In the genomic region with DNA sequence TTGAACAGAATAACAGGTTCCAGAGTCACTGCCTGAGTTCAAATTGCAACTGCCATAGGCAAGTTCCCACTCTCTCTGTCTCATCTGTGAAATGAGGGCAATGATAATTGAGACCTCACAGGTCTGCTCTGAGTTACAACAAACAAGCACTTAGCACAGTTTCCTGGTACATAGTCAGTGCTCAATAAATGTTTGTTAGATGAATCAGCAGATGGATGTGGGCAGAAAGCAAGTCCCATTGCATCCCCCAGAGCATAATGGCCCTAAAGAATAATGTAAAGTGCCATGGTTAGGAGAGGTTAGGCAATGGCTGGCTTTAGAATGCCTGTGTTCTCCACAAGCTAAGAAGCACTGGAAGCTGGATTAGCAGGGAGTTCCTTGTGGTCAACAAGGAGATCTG, we compare ENCODE assay signal across 25 cellular contexts.
A peak's percentile ranks its signal among the peaks of the same experiment; 100 is the strongest.
DNase-seq lines count a peak whose midpoint lies in the region; ATAC-seq and TF ChIP-seq lines count a peak whose summit lies in the region.
"Had no signal": no experiment of that assay in that cellular context is flagged by ENCODE, and none has a peak within 500 bp of the region (broad histone marks: within the 10 kb centered on the region; RNA-seq: fewer than 3 reads in every experiment).

No MANE protein-coding gene starts in this region.

- no peak for TF ChIP-seq CTCF in foreskin fibroblast (IDR thresholded peaks at IDR 0.05; ENCODE audit: low read depth, low read length)
- TF ChIP-seq CTCF in smooth muscle cell (IDR thresholded peaks at IDR 0.05; ENCODE audit: borderline replicate concordance, insufficient read depth, poor library complexity, severe bottlenecking), result no peak

- H3F3A ChIP-seq in smooth muscle cell (ENCODE audit: low read depth), result peaks cover 8% of the 10 kb centered on the region

- peak overlapping the region; percentile 7 for H3K27ac ChIP-seq in smooth muscle cell (ENCODE audit: low read depth)
- H3K27ac ChIP-seq: C4-2B, heart right ventricle, prostate gland, sigmoid colon, tibial artery had no signal

- H3K4me2 ChIP-seq in smooth muscle cell, result no peak overlapping the region

- H3K4me1 ChIP-seq in smooth muscle cell (ENCODE audit: low read depth), result no peaks in the 10 kb centered on the region
- H3K4me1 ChIP-seq: Caco-2, heart right ventricle, prostate gland, sigmoid colon, tibial artery had no signal

- ATAC-seq in GM18511 (IDR thresholded peaks at IDR 0.05; ENCODE audit: unreplicated experiment), result no peak
- ATAC-seq: heart right ventricle; mucosa of descending colon; natural killer cell treated with Interleukin-12 subunit alpha and Interleukin-12 subunit beta and Interleukin-15 and Interleukin-18, amount 100 ng/mL, for 72 hours had no signal

- no peaks in the 10 kb centered on the region for H3K9me3 ChIP-seq in smooth muscle cell (replicated peaks; ENCODE audit: low read depth)
- H3K9me3 ChIP-seq: Caco-2, mucosa of descending colon, prostate gland, sigmoid colon, tibial artery had no signal

- no peak overlapping the region for H2AFZ ChIP-seq in smooth muscle cell (ENCODE audit: low read depth)

- H4K20me1 ChIP-seq in smooth muscle cell (ENCODE audit: low read depth), result no peaks in the 10 kb centered on the region

- no peak overlapping the region for H3K9ac ChIP-seq in smooth muscle cell (ENCODE audit: low read depth)

- no peaks in the 10 kb centered on the region for H3K79me2 ChIP-seq in smooth muscle cell (ENCODE audit: low read depth)

- H3K36me3 ChIP-seq in smooth muscle cell (ENCODE audit: low read depth), result no peaks in the 10 kb centered on the region
- H3K36me3 ChIP-seq: heart right ventricle, prostate gland, sigmoid colon, tibial artery had no signal

- DNase-seq in ELR (ENCODE audit: low read depth) (peak; percentile 48), RPMI7951 (ENCODE audit: low read depth) (peak; percentile 15), foreskin fibroblast (peak; percentile 25 to 59), smooth muscle cell (lab: John Stamatoyannopoulos, UW; ENCODE audit: unreplicated experiment) (no peak), NCI-H446 treated with DMSO at 0.1 percent for 48 hours (lab: John Stamatoyannopoulos, UW) (no peak)
- no peak for DNase-seq in stimulated activated CD4-positive, alpha-beta T cell treated with anti-CD3 and anti-CD28 coated beads, Interleukin-1b, Interleukin-23, amount 100 ng/mL, for 48 hours
- DNase-seq: activated gamma-delta T cell; activated naive CD8-positive, alpha-beta T cell treated with anti-CD3 and anti-CD28 coated beads for 36 hours; activated T-cell treated with anti-CD3 and anti-CD28 coated beads, Interleukin-2, amount 50 U/mL, for 24 hours; aorta; Caco-2; central memory CD4-positive, alpha-beta T cell; heart right ventricle; mucosa of descending colon; NCI-H1436 treated with DMSO at 0.1 percent for 48 hours; NCI-H2107; NCI-H446; occipital lobe; sigmoid colon; stimulated activated CD4-positive, alpha-beta T cell treated with anti-CD3 and anti-CD28 coated beads, Interleukin-4, amount 100 ng/mL, for 4 hours; tibial artery had no signal

- H3K4me3 ChIP-seq in foreskin fibroblast (ENCODE audit: low read depth in 1 of 2, low read length in 2 of 2) (no peak overlapping the region), smooth muscle cell (no peak overlapping the region)
- H3K4me3 ChIP-seq: heart right ventricle, mucosa of descending colon, prostate gland, sigmoid colon, tibial artery had no signal

- no peaks in the 10 kb centered on the region for H3K27me3 ChIP-seq in smooth muscle cell (ENCODE audit: low read depth)
- H3K27me3 ChIP-seq: sigmoid colon had no signal

Comparison
In these comparisons a context has a peak if more than half of its experiments do, and no peak if none do; other contexts are left out.
1. DNase-seq: peak in ELR (single experiment), RPMI7951 (single experiment) and foreskin fibroblast (2 of 2); none in smooth muscle cell (single experiment), stimulated activated CD4-positive, alpha-beta T cell treated with anti-CD3 and anti-CD28 coated beads, Interleukin-1b, Interleukin-23, amount 100 ng/mL, for 48 hours (single experiment) and NCI-H446 treated with DMSO at 0.1 percent for 48 hours (single experiment).